ENCODE assay signal across 12 cellular contexts in genomic region chr10:72800000-72800740, GRCh38.
A peak's percentile ranks its signal among the peaks of the same experiment; 100 is the strongest.
DNase-seq lines count a peak whose midpoint lies in the region; ATAC-seq, FAIRE-seq and TF ChIP-seq lines count a peak whose summit lies in the region.
"Had no signal": no experiment of that assay in that cellular context is flagged by ENCODE, and none has a peak within 500 bp of the region (broad histone marks: within the 10 kb centered on the region; RNA-seq: fewer than 3 reads in every experiment).

No MANE protein-coding gene starts in this region.

- no peaks in the 10 kb centered on the region for H3K27me3 ChIP-seq in HepG2 (ENCODE audit: control insufficient read depth in 1 of 2, insufficient read depth in 2 of 2, low read length in 2 of 2)
- H3K27me3 ChIP-seq in effector memory CD4-positive, alpha-beta T cell (replicated peaks; ENCODE audit: control insufficient read depth, insufficient read depth, low read length, poor library complexity, severe bottlenecking) = no peaks in the 10 kb centered on the region
- H3K27me3 ChIP-seq: cardiac muscle cell, esophagus squamous epithelium had no signal

- H3K36me3 ChIP-seq in HepG2 (replicated peaks in 1 of 2; ENCODE audit: control insufficient read depth in 1 of 2, insufficient read depth in 2 of 2, low read length in 2 of 2) = no peaks in the 10 kb centered on the region
- no peaks in the 10 kb centered on the region for H3K36me3 ChIP-seq in effector memory CD4-positive, alpha-beta T cell (ENCODE audit: control insufficient read depth, insufficient read depth, low read length)
- H3K36me3 ChIP-seq: cardiac muscle cell, esophagus squamous epithelium, WERI-Rb-1 had no signal

- no peaks in the 10 kb centered on the region for H3K79me2 ChIP-seq in HepG2 (ENCODE audit: insufficient read depth, low read length)

- no peak overlapping the region for H3K4me3 ChIP-seq in HepG2 (replicated peaks in 1 of 3; ENCODE audit: insufficient read depth in 1 of 3, low read depth in 2 of 3, low read length in 3 of 3)
- no peak overlapping the region for H3K4me3 ChIP-seq in effector memory CD4-positive, alpha-beta T cell (ENCODE audit: insufficient read depth, low read depth, low read length, poor library complexity, severe bottlenecking)
- H3K4me3 ChIP-seq: cardiac muscle cell, esophagus squamous epithelium had no signal

- peaks cover 23% of the 10 kb centered on the region for H3K4me1 ChIP-seq in HepG2 (ENCODE audit: insufficient read depth, low read length)
- peaks cover 3% of the 10 kb centered on the region for H3K4me1 ChIP-seq in effector memory CD4-positive, alpha-beta T cell (ENCODE audit: control insufficient read depth, insufficient read depth, low read length, poor library complexity, severe bottlenecking)

- TF ChIP-seq EP300 in HepG2 (IDR thresholded peaks at IDR 0.05; ENCODE audit: low read depth in 2 of 2, low read length in 2 of 2) = no peak
- TF ChIP-seq EP300 in HepG2 (CRISPR knock-in tag; IDR thresholded peaks at IDR 0.05; ENCODE audit: borderline replicate concordance) = no peak

- no peak overlapping the region for H3K9ac ChIP-seq in HepG2 (ENCODE audit: insufficient read depth, low read depth, low read length)

- no peak overlapping the region for H3K4me2 ChIP-seq in HepG2 (ENCODE audit: low read depth, low read length)

- TF ChIP-seq RAD21 in HepG2 (CRISPR knock-in tag; IDR thresholded peaks at IDR 0.05) = no peak

- H4K20me1 ChIP-seq in HepG2 (ENCODE audit: insufficient read depth, low read length) = no peaks in the 10 kb centered on the region

- DNase-seq in DMS153 (lab: John Stamatoyannopoulos, UW) = peak; percentile 93
- peak; percentile 96 for DNase-seq in NCI-H146 treated with DMSO at 0.1 percent for 48 hours (lab: John Stamatoyannopoulos, UW; ENCODE audit: unreplicated experiment)
- DNase-seq in amniotic epithelial cell (ENCODE audit: low read depth) = peak; percentile 34
- peak; percentile 78 for DNase-seq in HepG2 (ENCODE audit: low spot score)
- no peak for DNase-seq in effector memory CD4-positive, alpha-beta T cell
- no peak for DNase-seq in head of caudate nucleus
- no peak for DNase-seq in left lobe of liver (ENCODE audit: low spot score)
- DNase-seq in NOMO-1 treated with dmso at 0.1 percent for 144 hours (lab: John Stamatoyannopoulos, UW; ENCODE audit: unreplicated experiment) = no peak
- DNase-seq: esophagus squamous epithelium, NCI-H1105 treated with DMSO at 0.1 percent for 48 hours, WERI-Rb-1 had no signal

- no peak overlapping the region for H3K27ac ChIP-seq in HepG2 (ENCODE audit: extremely low read length, insufficient read depth, low read length)
- no peak overlapping the region for H3K27ac ChIP-seq in effector memory CD4-positive, alpha-beta T cell (ENCODE audit: insufficient read depth, low read length, poor library complexity, severe bottlenecking)
- H3K27ac ChIP-seq: cardiac muscle cell, esophagus squamous epithelium, WERI-Rb-1 had no signal

- intact Hi-C loops in HepG2 (cut with micrococcal nuclease; ENCODE audit: unreplicated experiment) = no loop called here
- intact Hi-C loops in head of caudate nucleus (cut with DNase I) = no loop called here

- no peak for FAIRE-seq in HepG2 (lab: Jason Lieb, UNC)

- 87% methylated on average over 4 of the region's 4 CpGs for WGBS in HepG2 (ENCODE audit: low lambda C conversion rate)

- no peak for TF ChIP-seq POLR2A in HepG2 (IDR thresholded peaks at IDR 0.05; ENCODE audit: insufficient read depth in 1 of 2, low read depth in 2 of 2, low read length in 2 of 2)

- CTCF ChIA-PET in HepG2 (lab: Yijun Ruan, JAX; ENCODE audit: low intra/inter-chr PET ratio, low total read pairs) = no interaction called here

- no peak overlapping the region for H2AFZ ChIP-seq in HepG2 (ENCODE audit: low read length)

- ATAC-seq in HepG2 (peak; percentile 64), left lobe of liver (no peak)

- no peaks in the 10 kb centered on the region for H3K9me3 ChIP-seq in HepG2 (ENCODE audit: low read length)
- no peaks in the 10 kb centered on the region for H3K9me3 ChIP-seq in effector memory CD4-positive, alpha-beta T cell (ENCODE audit: control insufficient read depth, low read length)
- H3K9me3 ChIP-seq: esophagus squamous epithelium had no signal

- in situ Hi-C loops in HepG2 (cut with HindIII; ENCODE audit: extremely low pct_ligation_motif_present, low pct_unique_long_range_greater_than_20kb) = no loop called here

- no TSS peak for BruUV-seq in HepG2 (replicated peaks; lab: Mats Ljungman, UMichigan)

- no peak for TF ChIP-seq CTCF in HepG2 (CRISPR knock-in tag; IDR thresholded peaks at IDR 0.05)

- POLR2A ChIA-PET in HepG2 (lab: Yijun Ruan, JAX) = no interaction called here

TF ChIP-seq in HepG2, 621 proteins besides CTCF, POLR2A, EP300 and RAD21 (continues in another document):
- TF ChIP-seq ZNF776 (CRISPR knock-in tag; IDR thresholded peaks at IDR 0.05) (no peak), SOX5 (CRISPR knock-in tag; IDR thresholded peaks at IDR 0.05; ENCODE audit: borderline replicate concordance) (peak; percentile 56; the same call in 1 of the 2 replicates), TCF7L2 (IDR thresholded peaks at IDR 0.05; ENCODE audit: low read depth, low read length) (no peak), FOXJ3 (CRISPR knock-in tag; IDR thresholded peaks at IDR 0.05; ENCODE audit: borderline replicate concordance) (0 out of 2 replicates have a peak, but pooled peaks have one; percentile 33), ZBTB7A (CRISPR knock-in tag; IDR thresholded peaks at IDR 0.05) (no peak), ZNF580 (CRISPR knock-in tag; IDR thresholded peaks at IDR 0.05; ENCODE audit: borderline replicate concordance, low read depth) (no peak), TOE1 (CRISPR knock-in tag; IDR thresholded peaks at IDR 0.05) (no peak), SNAPC5 (CRISPR knock-in tag; IDR thresholded peaks at IDR 0.05; ENCODE audit: borderline replicate concordance) (no peak), ZIK1 (CRISPR knock-in tag; IDR thresholded peaks at IDR 0.05; ENCODE audit: borderline replicate concordance, low read depth) (no peak), THAP11 (CRISPR knock-in tag; IDR thresholded peaks at IDR 0.05) (no peak), TFDP2 (CRISPR knock-in tag; IDR thresholded peaks at IDR 0.05) (no peak), RERE (CRISPR knock-in tag; IDR thresholded peaks at IDR 0.05; ENCODE audit: low read depth) (no peak), SOX13 (IDR thresholded peaks at IDR 0.05) (no peak), SOX13 (CRISPR knock-in tag; conservative IDR thresholded peaks at IDR 0.05 in 1 of 2, IDR thresholded peaks at IDR 0.05 in 1 of 2) (peak in 1 of 2 experiments; percentile 75; a peak in 2 of 4 replicates)

Comparison
In these comparisons a context has a peak if more than half of its experiments do, and no peak if none do; other contexts are left out.
1. DNase-seq: peak in DMS153 (single experiment), NCI-H146 treated with DMSO at 0.1 percent for 48 hours (single experiment), amniotic epithelial cell (single experiment) and HepG2 (single experiment); none in effector memory CD4-positive, alpha-beta T cell (0 of 3), head of caudate nucleus (0 of 42), left lobe of liver (single experiment) and NOMO-1 treated with dmso at 0.1 percent for 144 hours (single experiment).